In the genomic region with DNA sequence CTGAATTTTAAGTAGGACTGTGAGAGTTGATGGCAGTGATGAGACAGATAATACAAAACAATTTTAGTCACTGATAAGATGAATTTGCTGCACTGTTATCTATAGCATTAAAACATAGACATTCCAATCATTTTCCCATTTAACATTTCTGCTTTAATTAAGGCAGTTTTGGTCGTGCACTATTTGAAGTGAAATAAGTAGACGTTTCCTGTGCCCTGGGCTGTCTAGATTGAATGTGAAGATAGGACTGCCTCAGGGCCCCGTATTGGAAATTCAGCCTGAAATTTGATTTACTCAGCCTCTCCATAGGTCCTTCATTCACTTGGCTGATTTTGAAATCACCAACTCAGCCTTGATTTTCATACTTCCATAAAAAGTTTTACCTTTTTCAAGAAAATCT, we compare ENCODE assay signal across 20 cellular contexts. TPM values are rescaled to one million over a fixed set of nuclear protein-coding genes. Genes with fewer than 3 reads are reported as not detected.
DNase-seq lines count a peak whose midpoint lies in the region; ATAC-seq lines count a peak whose summit lies in the region.
"Had no signal": no experiment of that assay in that cellular context is flagged by ENCODE, and none has a peak within 500 bp of the region (broad histone marks: within the 10 kb centered on the region; RNA-seq: fewer than 3 reads in every experiment).

No MANE protein-coding gene starts in this region.

- H3K4me1 Mint-ChIP-seq in stimulated activated naive CD8-positive, alpha-beta T cell treated with anti-CD3 and anti-CD28 coated beads, Interleukin-15, Interleukin-2, amounts not matched to agents 100 ng/mL and 50 ng/mL, for 24 hours (ENCODE audit: low read depth) = peaks cover 79% of the 10 kb centered on the region
- peaks cover 80% of the 10 kb centered on the region for H3K4me1 Mint-ChIP-seq in stimulated activated naive CD8-positive, alpha-beta T cell treated with anti-CD3 and anti-CD28 coated beads, Interleukin-15, amount 100 ng/mL, for 72 hours
- H3K4me1 Mint-ChIP-seq in naive B cell = peaks cover 59 to 85% (median 75%) of the 10 kb centered on the region in 3 donors

- no peaks in the 10 kb centered on the region for H3K27me3 Mint-ChIP-seq in stimulated activated naive CD8-positive, alpha-beta T cell treated with anti-CD3 and anti-CD28 coated beads, Interleukin-15, Interleukin-2, amounts not matched to agents 100 ng/mL and 50 ng/mL, for 24 hours
- no peaks in the 10 kb centered on the region for H3K27me3 Mint-ChIP-seq in stimulated activated naive CD8-positive, alpha-beta T cell treated with anti-CD3 and anti-CD28 coated beads, Interleukin-15, amount 100 ng/mL, for 72 hours
- no peaks in the 10 kb centered on the region for H3K27me3 Mint-ChIP-seq in naive B cell
- H3K27me3 Mint-ChIP-seq: central memory CD8-positive, alpha-beta T cell had no signal

- peaks cover 14% of the 10 kb centered on the region for H3K36me3 ChIP-seq in SK-N-MC (ENCODE audit: insufficient read depth, low read length)

- ATAC-seq in stimulated activated naive CD8-positive, alpha-beta T cell treated with anti-CD3 and anti-CD28 coated beads, Interleukin-15, amount 100 ng/mL, for 72 hours = no peak
- ATAC-seq in naive B cell (ENCODE audit: low read depth in 2 of 2) = no peak
- ATAC-seq in Right ventricle myocardium superior (ENCODE audit: poor library complexity) = no peak

- no peak overlapping the region for H3K9ac ChIP-seq in SK-N-MC (ENCODE audit: insufficient read length)
- H3K9ac ChIP-seq: BLaER1 had no signal

- no peak for DNase-seq in stimulated activated naive CD8-positive, alpha-beta T cell treated with anti-CD3 and anti-CD28 coated beads, Interleukin-15, amount 100 ng/mL, for 72 hours
- DNase-seq in SK-N-MC (ENCODE audit: low read depth, low spot score) (peak; percentile 83), naive B cell (no peak), inferior parietal cortex (ENCODE audit: extremely low spot score) (no peak), NCI-H446 (lab: John Stamatoyannopoulos, UW) (no peak), NOMO-1 treated with dmso at 0.1 percent for 144 hours (lab: John Stamatoyannopoulos, UW; ENCODE audit: unreplicated experiment) (no peak), Right ventricle myocardium superior (no peak)
- DNase-seq: activated naive CD4-positive, alpha-beta T cell treated with Interleukin-2 at 50 U/mL for 16 hours; activated T-cell treated with anti-CD3 and anti-CD28 coated beads, Interleukin-2, amount 50 U/mL, for 1 hour; dorsolateral prefrontal cortex; left ventricle myocardium inferior; NCI-H1694; NCI-H2171 treated with DMSO at 0.1 percent for 48 hours; spleen; stimulated activated CD4-positive, alpha-beta T cell treated with anti-CD3 and anti-CD28 coated beads, Interleukin-4, amount 100 ng/mL, for 4 hours; SW 1271 had no signal

- H3K9me3 ChIP-seq in SK-N-MC (ENCODE audit: low read depth, low read length) = no peaks in the 10 kb centered on the region
- H3K9me3 ChIP-seq: ascending aorta, BLaER1, left ventricle myocardium inferior, spleen had no signal

- H3K36me3 Mint-ChIP-seq in stimulated activated naive CD8-positive, alpha-beta T cell treated with anti-CD3 and anti-CD28 coated beads, Interleukin-15, Interleukin-2, amounts not matched to agents 100 ng/mL and 50 ng/mL, for 24 hours (ENCODE audit: low read depth) = peaks cover 21% of the 10 kb centered on the region
- H3K36me3 Mint-ChIP-seq in naive B cell = peaks cover 0 to 14% of the 10 kb centered on the region in 2 donors

- no peak overlapping the region for H3K4me3 Mint-ChIP-seq in stimulated activated naive CD8-positive, alpha-beta T cell treated with anti-CD3 and anti-CD28 coated beads, Interleukin-15, Interleukin-2, amounts not matched to agents 100 ng/mL and 50 ng/mL, for 24 hours
- no peak overlapping the region for H3K4me3 Mint-ChIP-seq in stimulated activated naive CD8-positive, alpha-beta T cell treated with anti-CD3 and anti-CD28 coated beads, Interleukin-15, amount 100 ng/mL, for 72 hours
- H3K4me3 Mint-ChIP-seq in naive B cell = peak overlapping the region in 1 of 8 donors; percentile 26
- H3K4me3 Mint-ChIP-seq: central memory CD8-positive, alpha-beta T cell had no signal

- no peak overlapping the region for H3K27ac ChIP-seq in SK-N-MC
- H3K27ac ChIP-seq: ascending aorta, BLaER1 had no signal

- no peaks in the 10 kb centered on the region for H3K9me3 Mint-ChIP-seq in stimulated activated naive CD8-positive, alpha-beta T cell treated with anti-CD3 and anti-CD28 coated beads, Interleukin-15, Interleukin-2, amounts not matched to agents 100 ng/mL and 50 ng/mL, for 24 hours
- no peaks in the 10 kb centered on the region for H3K9me3 Mint-ChIP-seq in stimulated activated naive CD8-positive, alpha-beta T cell treated with anti-CD3 and anti-CD28 coated beads, Interleukin-15, amount 100 ng/mL, for 72 hours
- H3K9me3 Mint-ChIP-seq in naive B cell = no peaks in the 10 kb centered on the region
- H3K9me3 Mint-ChIP-seq: central memory CD8-positive, alpha-beta T cell had no signal

- H3K4me3 ChIP-seq in SK-N-MC = peak overlapping the region; percentile 42; the same call in 1 of the 2 replicates
- H3K4me3 ChIP-seq: ascending aorta, BLaER1, dorsolateral prefrontal cortex, left ventricle myocardium inferior, spleen had no signal

- intact Hi-C loops in Right ventricle myocardium superior (cut with DNase I) = no loop called here

- peak overlapping the region; percentile 14 for H3K27ac Mint-ChIP-seq in stimulated activated naive CD8-positive, alpha-beta T cell treated with anti-CD3 and anti-CD28 coated beads, Interleukin-15, Interleukin-2, amounts not matched to agents 100 ng/mL and 50 ng/mL, for 24 hours
- H3K27ac Mint-ChIP-seq in stimulated activated naive CD8-positive, alpha-beta T cell treated with anti-CD3 and anti-CD28 coated beads, Interleukin-15, amount 100 ng/mL, for 72 hours = no peak overlapping the region
- peak overlapping the region in 4 of 6 donors; percentile 14 to 85 (median 70) for H3K27ac Mint-ChIP-seq in naive B cell

RNA-seq across cellular contexts. Expression of gene ARID1B, which starts 48.3 kb away (rescaled TPM):
- 10 to 100 TPM; 16.6 to 44.1 (median 27.5) TPM for polyA plus RNA-seq in naive B cell (ENCODE audit: low read depth in 6 of 6)
- total RNA-seq in Right ventricle myocardium superior = 49.2 TPM

Comparison
In these comparisons a context has a peak if more than half of its experiments do, and no peak if none do; other contexts are left out.
1. H3K27ac Mint-ChIP-seq: peak in stimulated activated naive CD8-positive, alpha-beta T cell treated with anti-CD3 and anti-CD28 coated beads, Interleukin-15, Interleukin-2, amounts not matched to agents 100 ng/mL and 50 ng/mL, for 24 hours (single experiment) and naive B cell (4 of 6); none in stimulated activated naive CD8-positive, alpha-beta T cell treated with anti-CD3 and anti-CD28 coated beads, Interleukin-15, amount 100 ng/mL, for 72 hours (0 of 2).